Comparison of ENCODE assay signal across 20 cellular contexts in the genomic region with DNA sequence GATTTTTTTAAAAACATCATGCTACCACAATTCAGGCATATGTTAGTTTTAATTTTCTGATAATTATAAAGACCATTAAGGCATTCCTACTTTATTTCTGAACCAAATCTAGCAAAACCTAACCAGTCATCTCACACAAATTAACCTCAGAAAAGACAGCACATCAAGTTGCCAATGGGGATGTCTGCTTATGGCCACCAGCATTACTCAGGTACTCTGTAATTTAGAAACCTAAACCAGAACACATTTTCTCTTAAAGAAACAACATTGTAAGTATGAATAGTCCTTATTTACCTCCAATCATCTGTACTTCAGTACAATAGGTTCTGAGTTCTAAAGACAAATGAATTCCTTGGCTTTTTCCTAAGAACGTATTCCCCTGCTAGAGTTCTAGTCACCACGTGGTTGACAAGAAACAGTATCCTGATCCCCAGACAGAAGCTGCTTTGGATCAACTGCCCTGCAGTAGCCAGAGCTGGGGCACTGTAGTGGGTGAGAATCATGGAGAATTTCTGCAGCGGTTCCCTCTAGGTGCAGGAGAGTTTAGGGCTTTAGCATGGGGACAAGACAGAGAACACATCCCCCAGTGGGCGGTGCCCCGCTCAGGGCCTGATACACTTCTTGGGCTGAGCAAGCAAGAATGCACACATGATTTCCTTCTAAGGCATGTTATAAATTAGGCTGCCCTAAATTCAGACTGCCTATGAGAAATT. TPM values are rescaled to one million over a fixed set of nuclear protein-coding genes. Genes with fewer than 3 reads are reported as not detected.
DNase-seq lines count a peak whose midpoint lies in the region; ATAC-seq lines count a peak whose summit lies in the region.
"Had no signal": no experiment of that assay in that cellular context is flagged by ENCODE, and none has a peak within 500 bp of the region (broad histone marks: within the 10 kb centered on the region; RNA-seq: fewer than 3 reads in every experiment).

No MANE protein-coding gene starts in this region.

- peaks cover 82% of the 10 kb centered on the region for H3K4me1 ChIP-seq in iPS-18a (ENCODE audit: control insufficient read depth, low read depth, low read length)

- ATAC-seq in activated CD4-positive, CD25-positive, alpha-beta regulatory T cell treated with anti-CD3 and anti-CD28 coated beads, Interleukin-2, amount 50 U/mL, for 24 hours: peak; percentile 34 to 48
- peak; percentile 78 for ATAC-seq in activated T-helper 17 cell treated with anti-CD3 and anti-CD28 coated beads, Interleukin-2, amount 50 U/mL, for 72 hours (replicated peaks)
- peak; percentile 92 for ATAC-seq in stimulated activated effector memory CD8-positive, alpha-beta T cell treated with anti-CD3 and anti-CD28 coated beads, Interleukin-12 subunit alpha, Interleukin-12 subunit beta, amount 100 ng/mL, for 72 hours
- no peak for ATAC-seq in GM19395 (IDR thresholded peaks at IDR 0.05; ENCODE audit: unreplicated experiment)
- ATAC-seq in GM18517 (IDR thresholded peaks at IDR 0.05; ENCODE audit: unreplicated experiment): no peak
- ATAC-seq: CD8-positive, alpha-beta T cell; PC-3; stimulated activated naive CD8-positive, alpha-beta T cell treated with anti-CD3 and anti-CD28 coated beads, Interleukin-15, amount 100 ng/mL, for 72 hours had no signal

- H3K9me3 ChIP-seq in iPS-18a (ENCODE audit: control insufficient read depth, low read depth, low read length): no peaks in the 10 kb centered on the region
- H3K9me3 ChIP-seq: spleen had no signal

- no peak for DNase-seq in activated CD4-positive, CD25-positive, alpha-beta regulatory T cell (lab: John Stamatoyannopoulos, UW)
- DNase-seq in stimulated activated effector memory CD8-positive, alpha-beta T cell treated with anti-CD3 and anti-CD28 coated beads, Interleukin-12 subunit alpha, Interleukin-12 subunit beta, amount 100 ng/mL, for 72 hours (ENCODE audit: low spot score in 2 of 2): no peak
- DNase-seq in hypothalamus (lab: John Stamatoyannopoulos, UW): no peak
- DNase-seq: activated naive CD4-positive, alpha-beta T cell treated with Interleukin-2 at 50 U/mL for 16 hours; CD8-positive, alpha-beta T cell; HFFc6; midbrain; NCI-H146; NCI-H446 treated with DMSO at 0.1 percent for 48 hours; PC-3; spleen; stimulated activated naive CD8-positive, alpha-beta T cell treated with anti-CD3 and anti-CD28 coated beads, Interleukin-15, amount 100 ng/mL, for 72 hours; SW 1271; WERI-Rb-1 had no signal

- H3K27ac ChIP-seq in iPS-18a (ENCODE audit: low read length): no peak overlapping the region
- H3K27ac ChIP-seq: HL-60, spleen, WERI-Rb-1 had no signal

- H3K27ac Mint-ChIP-seq in activated T-helper 17 cell treated with anti-CD3 and anti-CD28 coated beads, Interleukin-2, amount 50 U/mL, for 72 hours: no peak overlapping the region
- no peak overlapping the region for H3K27ac Mint-ChIP-seq in stimulated activated effector memory CD8-positive, alpha-beta T cell treated with anti-CD3 and anti-CD28 coated beads, Interleukin-12 subunit alpha, Interleukin-12 subunit beta, amount 100 ng/mL, for 72 hours
- H3K27ac Mint-ChIP-seq: CD8-positive, alpha-beta T cell; stimulated activated naive CD8-positive, alpha-beta T cell treated with anti-CD3 and anti-CD28 coated beads, Interleukin-15, amount 100 ng/mL, for 72 hours had no signal

- H3K4me3 ChIP-seq in iPS-18a (ENCODE audit: low read length): no peak overlapping the region
- H3K4me3 ChIP-seq: spleen had no signal

- H3K9me3 Mint-ChIP-seq in activated T-helper 17 cell treated with anti-CD3 and anti-CD28 coated beads, Interleukin-2, amount 50 U/mL, for 72 hours: no peaks in the 10 kb centered on the region
- no peaks in the 10 kb centered on the region for H3K9me3 Mint-ChIP-seq in stimulated activated effector memory CD8-positive, alpha-beta T cell treated with anti-CD3 and anti-CD28 coated beads, Interleukin-12 subunit alpha, Interleukin-12 subunit beta, amount 100 ng/mL, for 72 hours
- H3K9me3 Mint-ChIP-seq: CD8-positive, alpha-beta T cell; HFFc6; stimulated activated naive CD8-positive, alpha-beta T cell treated with anti-CD3 and anti-CD28 coated beads, Interleukin-15, amount 100 ng/mL, for 72 hours had no signal

- H3K4me3 Mint-ChIP-seq in activated T-helper 17 cell treated with anti-CD3 and anti-CD28 coated beads, Interleukin-2, amount 50 U/mL, for 72 hours: no peak overlapping the region
- no peak overlapping the region for H3K4me3 Mint-ChIP-seq in stimulated activated effector memory CD8-positive, alpha-beta T cell treated with anti-CD3 and anti-CD28 coated beads, Interleukin-12 subunit alpha, Interleukin-12 subunit beta, amount 100 ng/mL, for 72 hours
- H3K4me3 Mint-ChIP-seq: CD8-positive, alpha-beta T cell; HFFc6; stimulated activated naive CD8-positive, alpha-beta T cell treated with anti-CD3 and anti-CD28 coated beads, Interleukin-15, amount 100 ng/mL, for 72 hours had no signal

- peaks cover 14% of the 10 kb centered on the region for H3K36me3 Mint-ChIP-seq in activated T-helper 17 cell treated with anti-CD3 and anti-CD28 coated beads, Interleukin-2, amount 50 U/mL, for 72 hours (ENCODE audit: low read depth)
- H3K36me3 Mint-ChIP-seq in stimulated activated effector memory CD8-positive, alpha-beta T cell treated with anti-CD3 and anti-CD28 coated beads, Interleukin-12 subunit alpha, Interleukin-12 subunit beta, amount 100 ng/mL, for 72 hours: peaks cover 5% of the 10 kb centered on the region

- H3K27me3 Mint-ChIP-seq in activated T-helper 17 cell treated with anti-CD3 and anti-CD28 coated beads, Interleukin-2, amount 50 U/mL, for 72 hours: no peaks in the 10 kb centered on the region
- H3K27me3 Mint-ChIP-seq: stimulated activated naive CD8-positive, alpha-beta T cell treated with anti-CD3 and anti-CD28 coated beads, Interleukin-15, amount 100 ng/mL, for 72 hours had no signal

- H3K36me3 ChIP-seq in iPS-18a (ENCODE audit: control insufficient read depth, low read depth, low read length): no peaks in the 10 kb centered on the region
- H3K36me3 ChIP-seq: spleen, WERI-Rb-1 had no signal

- peak overlapping the region; percentile 31 for H3K9ac ChIP-seq in iPS-18a (ENCODE audit: low read length)

- no peaks in the 10 kb centered on the region for H3K27me3 ChIP-seq in iPS-18a (ENCODE audit: control insufficient read depth, insufficient read depth, low read length)
- H3K27me3 ChIP-seq: spleen had no signal

- H3K4me1 Mint-ChIP-seq in activated T-helper 17 cell treated with anti-CD3 and anti-CD28 coated beads, Interleukin-2, amount 50 U/mL, for 72 hours: peaks cover 23% of the 10 kb centered on the region
- H3K4me1 Mint-ChIP-seq in stimulated activated effector memory CD8-positive, alpha-beta T cell treated with anti-CD3 and anti-CD28 coated beads, Interleukin-12 subunit alpha, Interleukin-12 subunit beta, amount 100 ng/mL, for 72 hours: peaks cover 51% of the 10 kb centered on the region

RNA-seq across cellular contexts. Expression of a gene that starts 15.4 kb away (rescaled TPM):
- 10 to 100 TPM; 36.1 to 48.2 TPM for total RNA-seq in activated T-helper 17 cell treated with anti-CD3 and anti-CD28 coated beads, Interleukin-2, amount 50 U/mL, for 72 hours

Comparison
In these comparisons a context has a peak if more than half of its experiments do, and no peak if none do; other contexts are left out.
1. ATAC-seq: peak in activated CD4-positive, CD25-positive, alpha-beta regulatory T cell treated with anti-CD3 and anti-CD28 coated beads, Interleukin-2, amount 50 U/mL, for 24 hours (2 of 2), activated T-helper 17 cell treated with anti-CD3 and anti-CD28 coated beads, Interleukin-2, amount 50 U/mL, for 72 hours (single experiment) and stimulated activated effector memory CD8-positive, alpha-beta T cell treated with anti-CD3 and anti-CD28 coated beads, Interleukin-12 subunit alpha, Interleukin-12 subunit beta, amount 100 ng/mL, for 72 hours (single experiment); none in GM19395 (single experiment) and GM18517 (single experiment).